In genomic region chrX:69150294-69150960, GRCh38 we compare ENCODE assay signal across 16 cellular contexts. TPM values are rescaled to one million over a fixed set of nuclear protein-coding genes. Genes with fewer than 3 reads are reported as not detected.
DNase-seq lines count a peak whose midpoint lies in the region; ATAC-seq and TF ChIP-seq lines count a peak whose summit lies in the region.
"Had no signal": no experiment of that assay in that cellular context is flagged by ENCODE, and none has a peak within 500 bp of the region (broad histone marks: within the 10 kb centered on the region; RNA-seq: fewer than 3 reads in every experiment).

No MANE protein-coding gene starts in this region.

- peaks cover 14% of the 10 kb centered on the region for H3K36me3 Mint-ChIP-seq in Calu3 (ENCODE audit: insufficient read depth, unreplicated experiment)

- no peaks in the 10 kb centered on the region for H3K9me3 Mint-ChIP-seq in Calu3 (ENCODE audit: low read depth, unreplicated experiment)
- H3K9me3 Mint-ChIP-seq: activated T-helper 1 cell treated with anti-CD3 and anti-CD28 coated beads, Interleukin-12 subunit alpha, Interleukin-12 subunit beta, Interleukin-2, Interleukin-4 antibody, amounts not matched to agents 30 ng/mL and 10 ng/mL and 1 ng/mL, durations not matched to agents 14 hours and 24 hours and 36 hours had no signal

- H3K36me3 ChIP-seq in HUES48 (ENCODE audit: control insufficient read depth, insufficient read depth, low read length) (no peaks in the 10 kb centered on the region), colonic mucosa (no peaks in the 10 kb centered on the region), mesenchymal stem cell (ENCODE audit: control insufficient read depth in 1 of 2, insufficient read depth in 2 of 2, low read depth in 1 of 2, low read length in 2 of 2) (no peaks in the 10 kb centered on the region), GM23248 (ENCODE audit: low read depth) (no peaks in the 10 kb centered on the region)
- H3K36me3 ChIP-seq: stomach, vagina had no signal

- no peaks in the 10 kb centered on the region for H3K79me2 ChIP-seq in GM23248 (ENCODE audit: insufficient read depth)

- TF ChIP-seq CTCF in Calu3 (IDR thresholded peaks at IDR 0.05; ENCODE audit: unreplicated experiment) (no peak), colonic mucosa (IDR thresholded peaks at IDR 0.05) (no peak)

- peak overlapping the region; percentile 48 for H3K4me3 Mint-ChIP-seq in Calu3 (ENCODE audit: low read depth, unreplicated experiment)
- H3K4me3 Mint-ChIP-seq: activated T-helper 1 cell treated with anti-CD3 and anti-CD28 coated beads, Interleukin-12 subunit alpha, Interleukin-12 subunit beta, Interleukin-2, Interleukin-4 antibody, amounts not matched to agents 30 ng/mL and 10 ng/mL and 1 ng/mL, durations not matched to agents 14 hours and 24 hours and 36 hours had no signal

- no peak overlapping the region for H2BK5ac ChIP-seq in mesenchymal stem cell (ENCODE audit: low read depth, low read length, poor library complexity, severe bottlenecking)

- 69% methylated on average over 3 of the region's 11 CpGs for WGBS in mesenchymal stem cell
- 88 to 90% methylated on average over 3 to 10 of the region's 11 CpGs for WGBS in GM23248 (ENCODE audit: low coverage in 1 of 2, low lambda C conversion rate in 2 of 2, missing lambda C conversion rate in 2 of 2), 2 experiments

- no TSS peak for BruUV-seq in Calu3 (replicated peaks; lab: Mats Ljungman, UMichigan)

- no peaks in the 10 kb centered on the region for H3F3A ChIP-seq in GM23248 (ENCODE audit: insufficient read depth)

- H3K14ac ChIP-seq in mesenchymal stem cell (ENCODE audit: low read length in 2 of 2): no peak overlapping the region

- intact Hi-C loops in Calu3 (cut with micrococcal nuclease; ENCODE audit: unreplicated experiment): loop anchor here (10.0 kb wide), 1 partner anchor 134 kb away; no protein-coding TSS in a partner anchor
- intact Hi-C loops in colonic mucosa (cut with DNase I): no loop called here

- H3K4me1 ChIP-seq in HUES48 (ENCODE audit: control insufficient read depth, insufficient read depth, low read length): peaks cover 44% of the 10 kb centered on the region
- no peaks in the 10 kb centered on the region for H3K4me1 ChIP-seq in colonic mucosa
- peaks cover 7% of the 10 kb centered on the region for H3K4me1 ChIP-seq in mesenchymal stem cell (ENCODE audit: control insufficient read depth, insufficient read depth, low read depth, low read length)
- H3K4me1 ChIP-seq in GM23248 (ENCODE audit: insufficient read depth): no peaks in the 10 kb centered on the region
- H3K4me1 ChIP-seq: psoas muscle, stomach, vagina had no signal

- H2BK120ac ChIP-seq in mesenchymal stem cell (ENCODE audit: low read depth, low read length): no peak overlapping the region

- no peaks in the 10 kb centered on the region for H3K9me2 ChIP-seq in GM23248 (ENCODE audit: insufficient read depth)

- CTCF ChIA-PET in Calu3 (lab: Charles Lee): interaction anchor here (0.8 to 1.3 kb wide), 2 partner anchors 322 to 708 kb away, joined by 4 to 6 read pairs; partner anchors contain the start of gene EFNB1

- no peak overlapping the region for H3K23ac ChIP-seq in mesenchymal stem cell (ENCODE audit: low read length in 2 of 2)

- H3K27me3 ChIP-seq in HUES48 (ENCODE audit: control insufficient read depth, insufficient read depth, low read length) (no peaks in the 10 kb centered on the region), colonic mucosa (peaks cover 3% of the 10 kb centered on the region), mesenchymal stem cell (ENCODE audit: control insufficient read depth in 1 of 2, insufficient read depth in 1 of 2, low read length in 2 of 2) (peaks cover 0 to 62% of the 10 kb centered on the region in 2 experiments), GM23248 (replicated peaks; ENCODE audit: insufficient read depth) (no peaks in the 10 kb centered on the region)
- H3K27me3 ChIP-seq: vagina had no signal

- H2BK12ac ChIP-seq in mesenchymal stem cell (ENCODE audit: low read length in 2 of 2): no peak overlapping the region

- H3K9me3 ChIP-seq in HUES48 (ENCODE audit: control insufficient read depth, insufficient read depth, low read length) (peaks cover 17% of the 10 kb centered on the region; the same call in 1 of the 2 replicates), colonic mucosa (no peaks in the 10 kb centered on the region), mesenchymal stem cell (ENCODE audit: control insufficient read depth, low read length) (no peaks in the 10 kb centered on the region), GM23248 (ENCODE audit: low read depth) (no peaks in the 10 kb centered on the region)
- H3K9me3 ChIP-seq: psoas muscle, stomach, vagina had no signal

- no peak overlapping the region for H3K4me2 ChIP-seq in mesenchymal stem cell (ENCODE audit: low read length, poor library complexity, severe bottlenecking)
- H3K4me2 ChIP-seq in GM23248 (ENCODE audit: unreplicated experiment): no peak overlapping the region

- H3K27ac Mint-ChIP-seq in Calu3 (ENCODE audit: unreplicated experiment): peak overlapping the region; percentile 45
- H3K27ac Mint-ChIP-seq: activated T-helper 1 cell treated with anti-CD3 and anti-CD28 coated beads, Interleukin-12 subunit alpha, Interleukin-12 subunit beta, Interleukin-2, Interleukin-4 antibody, amounts not matched to agents 30 ng/mL and 10 ng/mL and 1 ng/mL, durations not matched to agents 14 hours and 24 hours and 36 hours had no signal

- no peak for ATAC-seq in stimulated activated naive CD8-positive, alpha-beta T cell treated with anti-CD3 and anti-CD28 coated beads, Interleukin-15, Interleukin-2, amounts not matched to agents 100 U/mL and 50 U/mL, for 24 hours
- no peak for ATAC-seq in HG03520 (IDR thresholded peaks at IDR 0.05; ENCODE audit: unreplicated experiment)
- ATAC-seq: left lobe of liver, psoas muscle had no signal

- H2AFZ ChIP-seq in mesenchymal stem cell (ENCODE audit: low read depth, low read length) (no peak overlapping the region), GM23248 (no peak overlapping the region)

- peaks cover 29% of the 10 kb centered on the region for H3K4me1 Mint-ChIP-seq in Calu3 (ENCODE audit: low read depth, unreplicated experiment)

- H3K18ac ChIP-seq in mesenchymal stem cell (ENCODE audit: low read depth in 1 of 2, low read length in 2 of 2): no peak overlapping the region

- DNase-seq in Calu3 (peak; percentile 83), colonic mucosa (peak; percentile 10), mesenchymal stem cell (no peak), GM23248 (no peak), KBM-7 (no peak)
- DNase-seq in stimulated activated naive CD8-positive, alpha-beta T cell treated with anti-CD3 and anti-CD28 coated beads, Interleukin-15, Interleukin-2, amounts not matched to agents 100 U/mL and 50 U/mL, for 24 hours: no peak
- DNase-seq: activated CD4-positive, alpha-beta T cell treated with anti-CD3 and anti-CD28 coated beads, Interleukin-2, amount 50 U/mL, for 4 hours; COR-L47; NCI-H1436 treated with DMSO at 0.1 percent for 48 hours; psoas muscle; stomach had no signal

- peak overlapping the region; percentile 27 for H4K91ac ChIP-seq in mesenchymal stem cell (ENCODE audit: low read length)

- peak overlapping the region; percentile 13; the same call in 1 of the 2 replicates for H3K9ac ChIP-seq in HUES48 (ENCODE audit: low read depth, low read length)
- no peak overlapping the region for H3K9ac ChIP-seq in colonic mucosa (ENCODE audit: low read depth in 2 of 2, low read length in 2 of 2)
- no peak overlapping the region for H3K9ac ChIP-seq in mesenchymal stem cell (ENCODE audit: low read length)
- H3K9ac ChIP-seq in GM23248: no peak overlapping the region

- in situ Hi-C loops in GM23248 (cut with MboI): no loop called here
- in situ Hi-C loops in KBM-7 (cut with MboI; ENCODE audit: low pct_unique_long_range_greater_than_20kb, low sequenced_read_pairs): no loop called here

- no peak overlapping the region for H3K4ac ChIP-seq in mesenchymal stem cell (ENCODE audit: low read depth in 1 of 2, low read length in 2 of 2)

- H3K27me3 Mint-ChIP-seq in Calu3 (ENCODE audit: unreplicated experiment): no peaks in the 10 kb centered on the region

- H2AK5ac ChIP-seq in mesenchymal stem cell (ENCODE audit: low read length, severe bottlenecking): no peak overlapping the region

- H3K27ac ChIP-seq in HUES48 (ENCODE audit: low read depth, low read length): peak overlapping the region; percentile 93
- no peak overlapping the region for H3K27ac ChIP-seq in colonic mucosa
- H3K27ac ChIP-seq in mesenchymal stem cell (ENCODE audit: low read length, poor library complexity, severe bottlenecking): no peak overlapping the region
- H3K27ac ChIP-seq in GM23248: no peak overlapping the region
- H3K27ac ChIP-seq: psoas muscle, stomach, vagina had no signal

- H4K8ac ChIP-seq in mesenchymal stem cell (ENCODE audit: low read length): peak overlapping the region; percentile 28

- H3K4me3 ChIP-seq in HUES48 (ENCODE audit: low read depth, low read length) (peak overlapping the region; percentile 29), colonic mucosa (no peak overlapping the region), mesenchymal stem cell (ENCODE audit: insufficient read depth in 1 of 2, low read depth in 1 of 2, low read length in 2 of 2) (no peak overlapping the region), GM23248 (no peak overlapping the region)
- H3K4me3 ChIP-seq: psoas muscle, stomach, vagina had no signal

- H2BK15ac ChIP-seq in mesenchymal stem cell (ENCODE audit: low read depth, poor library complexity, severe bottlenecking): peak overlapping the region; percentile 52

- no peaks in the 10 kb centered on the region for H4K20me1 ChIP-seq in GM23248 (ENCODE audit: insufficient read depth)

- no peaks in the 10 kb centered on the region for H3K79me1 ChIP-seq in mesenchymal stem cell (replicated peaks; ENCODE audit: low read length, poor library complexity, severe bottlenecking)

RNA-seq across cellular contexts. Expression of gene PJA1, which starts 14.8 kb away (rescaled TPM):
- total RNA-seq in Calu3 (2022) (45.6 and 53.8 TPM in 2 replicates), colonic mucosa (1 to 10 TPM; 9.3 to 9.8 TPM)
- polyA plus RNA-seq in mesenchymal stem cell (2013, experiment 1 of 2): 40.5 TPM
- 38.9 TPM for polyA plus RNA-seq in mesenchymal stem cell (2013, experiment 2 of 2)
- 25.2 and 26.6 TPM in 2 replicates for total RNA-seq in GM23248 (2014; rRNA removed; shearing (Covaris generic))
- 32.7 and 39.1 TPM in 2 replicates for polyA plus RNA-seq in GM23248 (2016; fragmentation: Nextera tagmentation; extraction: Ambion mirVana)

Comparison
In these comparisons a context has a peak if more than half of its experiments do, and no peak if none do; other contexts are left out.
1. DNase-seq: peak in Calu3 (single experiment) and colonic mucosa (single experiment); none in mesenchymal stem cell (single experiment), stimulated activated naive CD8-positive, alpha-beta T cell treated with anti-CD3 and anti-CD28 coated beads, Interleukin-15, Interleukin-2, amounts not matched to agents 100 U/mL and 50 U/mL, for 24 hours (single experiment), GM23248 (single experiment) and KBM-7 (single experiment).